Comparison of ENCODE assay signal across 8 cellular contexts in the genomic region with DNA sequence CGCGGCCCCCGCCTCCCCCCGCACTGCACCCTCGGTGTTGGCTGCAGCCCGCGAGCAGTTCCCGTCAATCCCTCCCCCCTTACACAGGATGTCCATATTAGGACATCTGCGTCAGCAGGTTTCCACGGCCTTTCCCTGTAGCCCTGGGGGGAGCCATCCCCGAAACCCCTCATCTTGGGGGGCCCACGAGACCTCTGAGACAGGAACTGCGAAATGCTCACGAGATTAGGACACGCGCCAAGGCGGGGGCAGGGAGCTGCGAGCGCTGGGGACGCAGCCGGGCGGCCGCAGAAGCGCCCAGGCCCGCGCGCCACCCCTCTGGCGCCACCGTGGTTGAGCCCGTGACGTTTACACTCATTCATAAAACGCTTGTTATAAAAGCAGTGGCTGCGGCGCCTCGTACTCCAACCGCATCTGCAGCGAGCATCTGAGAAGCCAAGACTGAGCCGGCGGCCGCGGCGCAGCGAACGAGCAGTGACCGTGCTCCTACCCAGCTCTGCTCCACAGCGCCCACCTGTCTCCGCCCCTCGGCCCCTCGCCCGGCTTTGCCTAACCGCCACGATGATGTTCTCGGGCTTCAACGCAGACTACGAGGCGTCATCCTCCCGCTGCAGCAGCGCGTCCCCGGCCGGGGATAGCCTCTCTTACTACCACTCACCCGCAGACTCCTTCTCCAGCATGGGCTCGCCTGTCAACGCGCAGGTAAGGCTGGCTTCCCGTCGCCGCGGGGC. TPM values are rescaled to one million over a fixed set of nuclear protein-coding genes. Genes with fewer than 3 reads are reported as not detected.
DNase-seq lines count a peak whose midpoint lies in the region; ATAC-seq and TF ChIP-seq lines count a peak whose summit lies in the region.

A gene (plus strand): TSS at position 407 of the 731 bp plus-strand sequence. CDS start 155 bp downstream, at position 562.

- peaks cover 29% of the 10 kb centered on the region for H4K20me1 ChIP-seq in BLaER1

- peak within 1 kb of the TSS; percentile 95 for H3K9ac ChIP-seq in BLaER1
- peak within 1 kb of the TSS; percentile 99 for H3K9ac ChIP-seq in colonic mucosa (ENCODE audit: low read depth in 2 of 2, low read length in 2 of 2)

- peaks cover 57% of the 10 kb centered on the region for H3K4me1 ChIP-seq in BLaER1
- H3K4me1 ChIP-seq in colonic mucosa: peaks cover 4% of the 10 kb centered on the region

- peak within 1 kb of the TSS; percentile 95 for H3K4me2 ChIP-seq in BLaER1

- peaks cover 12% of the 10 kb centered on the region; the same call in 1 of the 2 replicates for H3K36me3 ChIP-seq in BLaER1
- peaks cover 7% of the 10 kb centered on the region for H3K36me3 ChIP-seq in colonic mucosa

- peak within 1 kb of the TSS; percentile 73 for H3K4me3 ChIP-seq in BLaER1
- peak within 1 kb of the TSS; percentile 77 for H3K4me3 ChIP-seq in colonic mucosa

- no peaks in the 10 kb centered on the region for H3K9me3 ChIP-seq in BLaER1
- H3K9me3 ChIP-seq in colonic mucosa: no peaks in the 10 kb centered on the region

- H3K27ac ChIP-seq in BLaER1: peak within 1 kb of the TSS; percentile 99
- H3K27ac ChIP-seq in colonic mucosa: peak within 1 kb of the TSS; percentile 96

- intact Hi-C loops in colonic mucosa (cut with DNase I): no loop called here
- intact Hi-C loops in left colon (cut with DNase I, micrococcal nuclease): no loop called here

- peaks cover 52% of the 10 kb centered on the region for H3K27me3 ChIP-seq in BLaER1
- H3K27me3 ChIP-seq in colonic mucosa: no peaks in the 10 kb centered on the region

- ATAC-seq in GM19328 (IDR thresholded peaks at IDR 0.05; ENCODE audit: unreplicated experiment) (peak; percentile 77), HG03460 (IDR thresholded peaks at IDR 0.05; ENCODE audit: unreplicated experiment) (peak; percentile 78), left colon (peak; percentile 68)

- no peak for TF ChIP-seq CTCF in colonic mucosa (IDR thresholded peaks at IDR 0.05)

- DNase-seq in NCI-H526 (lab: John Stamatoyannopoulos, UW) (peak; percentile 86 to 93), colonic mucosa (peak; percentile 93), left colon (peak; percentile 93 to 94)
- DNase-seq in activated CD4-positive, alpha-beta T cell treated with anti-CD3 and anti-CD28 coated beads for 48 hours: peak; percentile 90
- DNase-seq in stimulated activated CD4-positive, alpha-beta T cell treated with anti-CD3 and anti-CD28 coated beads, Interleukin-1b, Interleukin-23, amount 100 ng/mL, for 4 hours (ENCODE audit: low read depth in 2 of 2): peak; percentile 71 to 84

RNA-seq across cellular contexts. Expression of the gene that starts here (rescaled TPM):
- total RNA-seq in colonic mucosa (10 to 100 TPM; 86.9 to 98.4 TPM), left colon (100 to 1,000 TPM; 220 to 877 TPM)

Comparison
In these comparisons a context has a peak if more than half of its experiments do, and no peak if none do; other contexts are left out.
1. Peak in every context shown above with its lines: DNase-seq, ATAC-seq, H3K4me3 ChIP-seq and H3K27ac ChIP-seq.